ENCODE assay signal across 27 cellular contexts in genomic region chr11:13875643-13876042, GRCh38.
"Had no signal": no experiment of that assay in that cellular context is flagged by ENCODE, and none has a peak within 500 bp of the region (broad histone marks: within the 10 kb centered on the region; RNA-seq: fewer than 3 reads in every experiment).

No MANE protein-coding gene starts in this region.

- H3K36me3 Mint-ChIP-seq: stimulated activated naive B cell treated with anti-CD40 and anti-IgM and Interleukin-4, amounts not matched to agents 10 μg/mL and 1 μg/mL and 100 μg/mL, for 72 hours; WTC11 had no signal

- H2AFZ ChIP-seq: parathyroid adenoma had no signal

- H3K9me3 Mint-ChIP-seq: nephron; stimulated activated naive B cell treated with anti-CD40 and anti-IgM and Interleukin-4, amounts not matched to agents 10 μg/mL and 1 μg/mL and 100 μg/mL, for 72 hours; WTC11 had no signal

- H3K4me1 ChIP-seq: body of pancreas, colonic mucosa, parathyroid adenoma had no signal

- H3K9me3 ChIP-seq: body of pancreas, colonic mucosa, gastrocnemius medialis, right atrium auricular region, stomach, tibial artery had no signal

- DNase-seq: activated CD4-positive, alpha-beta T cell treated with anti-CD3 and anti-CD28 coated beads for 1 hour; activated CD4-positive, alpha-beta T cell treated with anti-CD3 and anti-CD28 coated beads, Interleukin-2, amount 50 U/mL, for 1 hour; activated effector memory CD4-positive, alpha-beta T cell treated with Interleukin-2 at 50 U/mL for 16 hours; activated naive CD4-positive, alpha-beta T cell treated with Interleukin-2 at 50 U/mL for 16 hours; activated T-cell treated with anti-CD3 and anti-CD28 coated beads for 4 hours; aorta; body of pancreas; cerebellar nuclear complex; colonic mucosa; effector memory CD4-positive, alpha-beta T cell; gastrocnemius medialis; glutamatergic neuron; left cardiac atrium; mammary epithelial cell; occipital lobe; stimulated activated CD4-positive, alpha-beta T cell treated with anti-CD3 and anti-CD28 coated beads, Interleukin-15, amount 100 ng/mL, for 24 hours; stimulated activated CD4-positive, alpha-beta T cell treated with anti-CD3 and anti-CD28 coated beads, Interleukin-2, amount 100 ng/mL, for 24 hours; stimulated activated naive B cell treated with anti-CD40 and anti-IgM and Interleukin-4, amounts not matched to agents 10 μg/mL and 1 μg/mL and 100 μg/mL, for 72 hours; stomach; T-helper 2 cell; tibial artery had no signal

- H3K27ac ChIP-seq: body of pancreas, cardiac muscle cell, colonic mucosa, gastrocnemius medialis, parathyroid adenoma, right atrium auricular region, stomach, tibial artery had no signal

- H3K36me3 ChIP-seq: cardiac muscle cell, colonic mucosa, gastrocnemius medialis, right atrium auricular region, stomach, tibial artery had no signal

- H3K4me3 Mint-ChIP-seq: activated naive CD8-positive, alpha-beta T cell; nephron; stimulated activated naive B cell treated with anti-CD40 and anti-IgM and Interleukin-4, amounts not matched to agents 10 μg/mL and 1 μg/mL and 100 μg/mL, for 72 hours; WTC11 had no signal

- H3K4me3 ChIP-seq: body of pancreas, cardiac muscle cell, colonic mucosa, gastrocnemius medialis, right atrium auricular region, stomach, tibial artery had no signal

- H3K27me3 ChIP-seq: body of pancreas, cardiac muscle cell, colonic mucosa, gastrocnemius medialis, right atrium auricular region had no signal

- H3K9ac ChIP-seq: parathyroid adenoma had no signal

- H3K27ac Mint-ChIP-seq: activated naive CD8-positive, alpha-beta T cell; nephron; stimulated activated naive B cell treated with anti-CD40 and anti-IgM and Interleukin-4, amounts not matched to agents 10 μg/mL and 1 μg/mL and 100 μg/mL, for 72 hours; WTC11 had no signal

- H3K27me3 Mint-ChIP-seq: activated naive CD8-positive, alpha-beta T cell had no signal

- ATAC-seq: body of pancreas, gastrocnemius medialis, left cardiac atrium, WTC11 had no signal

- H3K79me2 ChIP-seq: parathyroid adenoma had no signal
